ENCODE assay signal across 1 cellular context in genomic region chr7:32891800-32892520, GRCh38.
A peak's percentile ranks its signal among the peaks of the same experiment; 100 is the strongest.
TF ChIP-seq lines count a peak whose summit lies in the region.

No MANE protein-coding gene starts in this region.

TF ChIP-seq in HepG2, 621 proteins besides CTCF, POLR2A, EP300 and RAD21 (continued from another document and continues in another):
- TF ChIP-seq GRHL1 (CRISPR knock-in tag; conservative IDR thresholded peaks at IDR 0.05) (no peak), HNRNPUL1 (IDR thresholded peaks at IDR 0.05; ENCODE audit: low read depth, low read length) (no peak), MAFG (CRISPR knock-in tag; IDR thresholded peaks at IDR 0.05) (no peak), SKIL (CRISPR knock-in tag; IDR thresholded peaks at IDR 0.05; ENCODE audit: borderline replicate concordance) (no peak; the same call in 1 of the 2 replicates), YEATS4 (CRISPR knock-in tag; IDR thresholded peaks at IDR 0.05; ENCODE audit: borderline replicate concordance) (peak; percentile 70), RAD51 (IDR thresholded peaks at IDR 0.05; ENCODE audit: borderline replicate concordance) (no peak), MED1 (CRISPR knock-in tag; IDR thresholded peaks at IDR 0.05) (peak; percentile 78), ZKSCAN5 (CRISPR knock-in tag; IDR thresholded peaks at IDR 0.05) (no peak), MAFK (conservative IDR thresholded peaks at IDR 0.05 in 1 of 2, IDR thresholded peaks at IDR 0.05 in 1 of 2; ENCODE audit: low read length in 2 of 2) (no peak), ZHX2 (IDR thresholded peaks at IDR 0.05; ENCODE audit: low read depth) (no peak), ZHX2 (CRISPR knock-in tag; IDR thresholded peaks at IDR 0.05; ENCODE audit: borderline replicate concordance) (peak; percentile 31; the same call in 1 of the 2 replicates), BCLAF1 (IDR thresholded peaks at IDR 0.05) (no peak), ZNF747 (CRISPR knock-in tag; IDR thresholded peaks at IDR 0.05; ENCODE audit: borderline replicate concordance) (peak; percentile 51), NFAT5 (CRISPR knock-in tag; IDR thresholded peaks at IDR 0.05) (0 out of 2 replicates have a peak, but pooled peaks have one; percentile 62), POGK (CRISPR knock-in tag; conservative IDR thresholded peaks at IDR 0.05) (0 out of 2 replicates have a peak, but pooled peaks have one; percentile 23), ZNF782 (CRISPR knock-in tag; IDR thresholded peaks at IDR 0.05; ENCODE audit: borderline replicate concordance) (no peak), DR1 (CRISPR knock-in tag; IDR thresholded peaks at IDR 0.05) (0 out of 2 replicates have a peak, but pooled peaks have one; percentile 35), ZNF687 (CRISPR knock-in tag; IDR thresholded peaks at IDR 0.05) (peak; percentile 95), YY1 (IDR thresholded peaks at IDR 0.05; ENCODE audit: insufficient read depth, insufficient replicate concordance, low read depth, low read length) (peak; percentile 12), PHF8 (CRISPR knock-in tag; IDR thresholded peaks at IDR 0.05) (peak; percentile 88), KLF16 (CRISPR knock-in tag; IDR thresholded peaks at IDR 0.05) (no peak; a peak in 1 of 4 replicates)
